1 cellular context compared by ENCODE assay signal in the genomic region with DNA sequence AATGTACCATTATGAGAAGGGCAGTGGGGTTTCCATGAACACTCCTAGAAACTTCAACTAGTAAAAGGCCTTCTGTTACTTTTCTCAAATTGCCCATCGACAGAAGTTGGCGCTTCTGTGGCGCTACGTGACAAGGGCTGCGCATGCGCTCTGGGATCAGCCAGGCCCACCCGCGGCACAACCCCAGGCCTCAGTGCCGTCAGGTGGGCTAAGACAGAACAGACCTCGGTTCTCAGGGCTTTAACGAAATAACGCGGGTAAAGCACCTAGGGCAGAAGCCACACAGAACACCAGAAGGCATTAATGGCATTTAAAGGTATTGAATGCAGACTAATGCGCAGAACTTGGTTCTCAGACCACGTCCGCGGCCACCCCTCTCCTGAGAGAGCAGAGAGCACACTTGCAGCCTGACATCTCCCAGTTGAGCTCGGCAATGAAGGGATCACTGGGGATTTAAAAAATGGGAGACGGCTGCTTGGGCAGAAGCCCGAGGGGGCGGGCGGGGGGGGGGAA.
TF ChIP-seq lines count a peak whose summit lies in the region.

No MANE protein-coding gene starts in this region.

TF ChIP-seq in GM12878, 131 proteins besides CTCF, POLR2A, EP300 and RAD21 (continued from another document):
- TF ChIP-seq, protein P1, sequence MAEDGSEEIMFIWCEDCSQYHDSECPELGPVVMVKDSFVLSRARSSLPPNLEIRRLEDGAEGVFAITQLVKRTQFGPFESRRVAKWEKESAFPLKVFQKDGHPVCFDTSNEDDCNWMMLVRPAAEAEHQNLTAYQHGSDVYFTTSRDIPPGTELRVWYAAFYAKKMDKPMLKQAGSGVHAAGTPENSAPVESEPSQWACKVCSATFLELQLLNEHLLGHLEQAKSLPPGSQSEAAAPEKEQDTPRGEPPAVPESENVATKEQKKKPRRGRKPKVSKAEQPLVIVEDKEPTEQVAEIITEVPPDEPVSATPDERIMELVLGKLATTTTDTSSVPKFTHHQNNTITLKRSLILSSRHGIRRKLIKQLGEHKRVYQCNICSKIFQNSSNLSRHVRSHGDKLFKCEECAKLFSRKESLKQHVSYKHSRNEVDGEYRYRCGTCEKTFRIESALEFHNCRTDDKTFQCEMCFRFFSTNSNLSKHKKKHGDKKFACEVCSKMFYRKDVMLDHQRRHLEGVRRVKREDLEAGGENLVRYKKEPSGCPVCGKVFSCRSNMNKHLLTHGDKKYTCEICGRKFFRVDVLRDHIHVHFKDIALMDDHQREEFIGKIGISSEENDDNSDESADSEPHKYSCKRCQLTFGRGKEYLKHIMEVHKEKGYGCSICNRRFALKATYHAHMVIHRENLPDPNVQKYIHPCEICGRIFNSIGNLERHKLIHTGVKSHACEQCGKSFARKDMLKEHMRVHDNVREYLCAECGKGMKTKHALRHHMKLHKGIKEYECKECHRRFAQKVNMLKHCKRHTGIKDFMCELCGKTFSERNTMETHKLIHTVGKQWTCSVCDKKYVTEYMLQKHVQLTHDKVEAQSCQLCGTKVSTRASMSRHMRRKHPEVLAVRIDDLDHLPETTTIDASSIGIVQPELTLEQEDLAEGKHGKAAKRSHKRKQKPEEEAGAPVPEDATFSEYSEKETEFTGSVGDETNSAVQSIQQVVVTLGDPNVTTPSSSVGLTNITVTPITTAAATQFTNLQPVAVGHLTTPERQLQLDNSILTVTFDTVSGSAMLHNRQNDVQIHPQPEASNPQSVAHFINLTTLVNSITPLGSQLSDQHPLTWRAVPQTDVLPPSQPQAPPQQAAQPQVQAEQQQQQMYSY (CRISPR knock-in tag; IDR thresholded peaks at IDR 0.05) = no peak
- TF ChIP-seq, protein P2, sequence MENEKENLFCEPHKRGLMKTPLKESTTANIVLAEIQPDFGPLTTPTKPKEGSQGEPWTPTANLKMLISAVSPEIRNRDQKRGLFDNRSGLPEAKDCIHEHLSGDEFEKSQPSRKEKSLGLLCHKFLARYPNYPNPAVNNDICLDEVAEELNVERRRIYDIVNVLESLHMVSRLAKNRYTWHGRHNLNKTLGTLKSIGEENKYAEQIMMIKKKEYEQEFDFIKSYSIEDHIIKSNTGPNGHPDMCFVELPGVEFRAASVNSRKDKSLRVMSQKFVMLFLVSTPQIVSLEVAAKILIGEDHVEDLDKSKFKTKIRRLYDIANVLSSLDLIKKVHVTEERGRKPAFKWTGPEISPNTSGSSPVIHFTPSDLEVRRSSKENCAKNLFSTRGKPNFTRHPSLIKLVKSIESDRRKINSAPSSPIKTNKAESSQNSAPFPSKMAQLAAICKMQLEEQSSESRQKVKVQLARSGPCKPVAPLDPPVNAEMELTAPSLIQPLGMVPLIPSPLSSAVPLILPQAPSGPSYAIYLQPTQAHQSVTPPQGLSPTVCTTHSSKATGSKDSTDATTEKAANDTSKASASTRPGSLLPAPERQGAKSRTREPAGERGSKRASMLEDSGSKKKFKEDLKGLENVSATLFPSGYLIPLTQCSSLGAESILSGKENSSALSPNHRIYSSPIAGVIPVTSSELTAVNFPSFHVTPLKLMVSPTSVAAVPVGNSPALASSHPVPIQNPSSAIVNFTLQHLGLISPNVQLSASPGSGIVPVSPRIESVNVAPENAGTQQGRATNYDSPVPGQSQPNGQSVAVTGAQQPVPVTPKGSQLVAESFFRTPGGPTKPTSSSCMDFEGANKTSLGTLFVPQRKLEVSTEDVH (IDR thresholded peaks at IDR 0.05; ENCODE audit: low read depth, partially characterized antibody) = no peak
